ENCODE assay signal across 16 cellular contexts in genomic region chr10:113820507-113820906, GRCh38. TPM values are rescaled to one million over a fixed set of nuclear protein-coding genes. Genes with fewer than 3 reads are reported as not detected.
DNase-seq lines count a peak whose midpoint lies in the region; ATAC-seq, FAIRE-seq and TF ChIP-seq lines count a peak whose summit lies in the region.
"Had no signal": no experiment of that assay in that cellular context is flagged by ENCODE, and none has a peak within 500 bp of the region (broad histone marks: within the 10 kb centered on the region; RNA-seq: fewer than 3 reads in every experiment).

No MANE protein-coding gene starts in this region.

- SMC1A ChIA-PET in GM12878 (lab: Charles Lee; ENCODE audit: uncharacterized antibody, unreplicated experiment): no interaction called here

- H4K20me1 ChIP-seq in H9 (ENCODE audit: control insufficient read depth, insufficient read depth, insufficient read length) (no peaks in the 10 kb centered on the region), GM12878 (ENCODE audit: control insufficient read depth, insufficient read depth) (no peaks in the 10 kb centered on the region)

- peak; percentile 22; the same call in 1 of the 2 replicates for TF ChIP-seq RAD21 in GM12878 (IDR thresholded peaks at IDR 0.05; ENCODE audit: insufficient read depth, low read depth, low read length)

- peaks cover 2% of the 10 kb centered on the region for H3K27me3 Mint-ChIP-seq in H9 (ENCODE audit: low read depth)
- H3K27me3 Mint-ChIP-seq in nephron progenitor cell (ENCODE audit: low read depth, poor library complexity): peaks cover 9% of the 10 kb centered on the region
- H3K27me3 Mint-ChIP-seq in activated CD4-positive, alpha-beta memory T cell treated with anti-CD3 and anti-CD28 coated beads, Interleukin-2, amount 10 ng/mL, durations not matched to agents 7 days and 5 days: peaks cover 6% of the 10 kb centered on the region

- in situ Hi-C loops in GM12878 (cut with MboI): no loop called here

- H3K9ac ChIP-seq in H9 (ENCODE audit: extremely low read depth, insufficient read length, low read length): no peak overlapping the region
- no peak overlapping the region for H3K9ac ChIP-seq in GM12878 (ENCODE audit: control insufficient read depth, insufficient read depth, low read length)
- H3K9ac ChIP-seq: KMS-11 had no signal

- H3K36me3 ChIP-seq in GM12878 (ENCODE audit: control insufficient read depth in 2 of 2, insufficient read depth in 2 of 2, low read length in 1 of 2): no peaks in the 10 kb centered on the region
- H3K36me3 ChIP-seq: sigmoid colon, stomach had no signal

- no CpG with 5 or more reads among the region's 8 CpGs for WGBS in H9 (ENCODE audit: extremely low coverage, insufficient read length, low lambda C conversion rate)
- WGBS in GM12878 (ENCODE audit: insufficient coverage, insufficient replicate concordance, low lambda C conversion rate, missing lambda C conversion rate): 54% methylated on average over 8 of the region's 8 CpGs

- H3K18ac ChIP-seq in H9 (ENCODE audit: insufficient read length, low read depth, low read length): no peak overlapping the region

- no peak overlapping the region for H4K5ac ChIP-seq in H9 (ENCODE audit: insufficient read length, low read depth, low read length)

- no peak overlapping the region for H2BK120ac ChIP-seq in H9 (ENCODE audit: low read depth, low read length, poor library complexity, severe bottlenecking)

- peak; percentile 54; the same call in 2 of the 3 replicates for ATAC-seq in GM12878
- no peak for ATAC-seq in HG03280 (IDR thresholded peaks at IDR 0.05; ENCODE audit: unreplicated experiment)

- H3K79me2 ChIP-seq in H9 (ENCODE audit: insufficient read depth, low read length) (no peaks in the 10 kb centered on the region), GM12878 (ENCODE audit: control insufficient read depth, insufficient read depth, low read length) (no peaks in the 10 kb centered on the region)

- no peak overlapping the region for H3K56ac ChIP-seq in H9 (ENCODE audit: insufficient read length, low read depth, low read length)

- H3K27me3 ChIP-seq in H9 (ENCODE audit: insufficient read depth, low read length): no peaks in the 10 kb centered on the region
- H3K27me3 ChIP-seq in GM12878 (replicated peaks in 1 of 2; ENCODE audit: control insufficient read depth in 2 of 2, insufficient read depth in 2 of 2, low read length in 1 of 2): no peaks in the 10 kb centered on the region
- H3K27me3 ChIP-seq: sigmoid colon, stomach had no signal

- no peak overlapping the region for H3K4me2 ChIP-seq in H9 (ENCODE audit: insufficient read depth, insufficient read length, low read length)
- H3K4me2 ChIP-seq in GM12878 (ENCODE audit: control insufficient read depth, insufficient read depth): no peak overlapping the region
- H3K4me2 ChIP-seq: KMS-11 had no signal

- no peak overlapping the region for H3K23ac ChIP-seq in H9 (ENCODE audit: insufficient read length, low read depth, low read length)

- H2AK5ac ChIP-seq in H9 (ENCODE audit: insufficient read length, low read length): no peak overlapping the region

- H3T11ph ChIP-seq in H9 (ENCODE audit: low read length): no peak overlapping the region

- intact Hi-C loops in GM12878 (cut with micrococcal nuclease; ENCODE audit: unreplicated experiment): no loop called here

- TF ChIP-seq POLR2A in GM12878 (IDR thresholded peaks at IDR 0.05; ENCODE audit: low read depth, low read length): no peak

- no peak overlapping the region for H3K14ac ChIP-seq in H9 (ENCODE audit: insufficient read depth, low read length)

- no peak for FAIRE-seq in GM12878 (lab: Jason Lieb, UNC)

- no peak for TF ChIP-seq EP300 in GM12878 (IDR thresholded peaks at IDR 0.05; ENCODE audit: borderline replicate concordance in 1 of 2, control insufficient read depth in 1 of 2, low read depth in 2 of 2, low read length in 2 of 2)

- H3K4me1 ChIP-seq in H9 (ENCODE audit: insufficient read depth, low read length): peaks cover 1% of the 10 kb centered on the region; the same call in 1 of the 2 replicates
- no peaks in the 10 kb centered on the region for H3K4me1 ChIP-seq in GM12878 (ENCODE audit: control insufficient read depth, insufficient read depth, low read length)
- H3K4me1 ChIP-seq: stomach had no signal

- no peaks in the 10 kb centered on the region for H3K9me3 Mint-ChIP-seq in H9
- no peaks in the 10 kb centered on the region for H3K9me3 Mint-ChIP-seq in nephron progenitor cell
- no peaks in the 10 kb centered on the region for H3K9me3 Mint-ChIP-seq in activated CD4-positive, alpha-beta memory T cell treated with anti-CD3 and anti-CD28 coated beads, Interleukin-2, amount 10 ng/mL, durations not matched to agents 7 days and 5 days
- H3K9me3 Mint-ChIP-seq: CD8-positive, alpha-beta memory T cell; T-helper 2 cell treated with Interferon-gamma antibody and Interleukin-4, amounts not matched to agents 5 μg/mL and 100 μg/mL, for 36 hours had no signal

- no peak overlapping the region for H3K4me3 ChIP-seq in GM12878
- H3K4me3 ChIP-seq: sigmoid colon, stomach had no signal

- no peaks in the 10 kb centered on the region for H3K79me1 ChIP-seq in H9 (ENCODE audit: insufficient read depth, low read depth, low read length, poor library complexity, severe bottlenecking)

- peak overlapping the region; percentile 2 to 52; a peak in 4 of 5 replicates for H3K4me3 Mint-ChIP-seq in H9
- no peak overlapping the region for H3K4me3 Mint-ChIP-seq in nephron progenitor cell
- no peak overlapping the region for H3K4me3 Mint-ChIP-seq in activated CD4-positive, alpha-beta memory T cell treated with anti-CD3 and anti-CD28 coated beads, Interleukin-2, amount 10 ng/mL, durations not matched to agents 7 days and 5 days
- H3K4me3 Mint-ChIP-seq: CD8-positive, alpha-beta memory T cell; T-helper 2 cell treated with Interferon-gamma antibody and Interleukin-4, amounts not matched to agents 5 μg/mL and 100 μg/mL, for 36 hours had no signal

- no peak overlapping the region for H4K91ac ChIP-seq in H9 (ENCODE audit: insufficient read length, low read depth, low read length)

- TF ChIP-seq CTCF in H9 (conservative IDR thresholded peaks at IDR 0.05) (peak; percentile 61), GM12878 (IDR thresholded peaks at IDR 0.05 in 2 of 3, conservative IDR thresholded peaks at IDR 0.05 in 1 of 3; ENCODE audit: control insufficient read depth in 2 of 3, extremely low read depth in 1 of 3, insufficient read depth in 1 of 3, low read depth in 3 of 3, low read length in 3 of 3) (peak in 2 of 3 experiments; percentile 8 to 19; a peak in 1 of 6 replicates), nephron progenitor cell (IDR thresholded peaks at IDR 0.05) (peak; percentile 23)

- H4K8ac ChIP-seq in H9 (replicated peaks; ENCODE audit: insufficient read length, low read depth, low read length): no peak overlapping the region

- DNase-seq in ELR (ENCODE audit: low read depth): peak; percentile 10
- DNase-seq in H9: peak; percentile 41
- no peak for DNase-seq in GM12878 (ENCODE audit: low read depth, low spot score)
- peak; percentile 41 for DNase-seq in nephron progenitor cell
- no peak for DNase-seq in activated CD4-positive, alpha-beta memory T cell treated with anti-CD3 and anti-CD28 coated beads, Interleukin-2, amount 10 ng/mL, durations not matched to agents 7 days and 5 days
- DNase-seq in GOT3 (lab: John Stamatoyannopoulos, UW): no peak
- DNase-seq: activated CD4-positive, alpha-beta T cell treated with anti-CD3 and anti-CD28 coated beads, Interleukin-2, amount 50 U/mL, for 48 hours; anterior cingulate cortex; CD8-positive, alpha-beta memory T cell; NCI-H1694; NCI-H69; sigmoid colon; stomach had no signal

- no peaks in the 10 kb centered on the region for H3K9me3 ChIP-seq in H9 (ENCODE audit: control insufficient read depth, low read depth, low read length)
- H3K9me3 ChIP-seq in GM12878 (replicated peaks; ENCODE audit: control insufficient read depth, insufficient read depth, low read length): no peaks in the 10 kb centered on the region
- H3K9me3 ChIP-seq: sigmoid colon, stomach had no signal

- H3K23me2 ChIP-seq in H9 (ENCODE audit: insufficient read length, low read depth, low read length, poor library complexity, severe bottlenecking): no peaks in the 10 kb centered on the region

- H3K27ac ChIP-seq in H9 (ENCODE audit: insufficient read length, low read depth, low read length) (no peak overlapping the region), GM12878 (ENCODE audit: control insufficient read depth, insufficient read depth) (no peak overlapping the region)
- H3K27ac ChIP-seq: KMS-11, sigmoid colon, stomach had no signal

- BruUV-seq in GM12878 (replicated peaks; lab: Mats Ljungman, UMichigan): no TSS peak

- peaks cover 23 to 24% of the 10 kb centered on the region in 2 experiments for H3K4me1 Mint-ChIP-seq in H9
- H3K4me1 Mint-ChIP-seq in nephron progenitor cell: no peaks in the 10 kb centered on the region
- H3K4me1 Mint-ChIP-seq in activated CD4-positive, alpha-beta memory T cell treated with anti-CD3 and anti-CD28 coated beads, Interleukin-2, amount 10 ng/mL, durations not matched to agents 7 days and 5 days: no peaks in the 10 kb centered on the region
- H3K4me1 Mint-ChIP-seq: CD8-positive, alpha-beta memory T cell had no signal

- no peak overlapping the region for H2BK15ac ChIP-seq in H9 (ENCODE audit: low read depth, low read length)

- H3K4ac ChIP-seq in H9 (ENCODE audit: low read depth, low read length): no peak overlapping the region

- POLR2A ChIA-PET in GM12878 (lab: Charles Lee): no interaction called here
- POLR2A ChIA-PET in activated CD4-positive, alpha-beta memory T cell treated with anti-CD3 and anti-CD28 coated beads, Interleukin-2, amount 10 ng/mL, durations not matched to agents 7 days and 5 days (lab: Charles Lee): no interaction called here

- no peak overlapping the region for H2BK5ac ChIP-seq in H9 (ENCODE audit: insufficient read length, low read length)

- H3K36me3 Mint-ChIP-seq in H9 (ENCODE audit: insufficient read depth in 1 of 3, low read depth in 3 of 3): no peaks in the 10 kb centered on the region
- H3K36me3 Mint-ChIP-seq in nephron progenitor cell (ENCODE audit: low read depth): no peaks in the 10 kb centered on the region
- no peaks in the 10 kb centered on the region for H3K36me3 Mint-ChIP-seq in activated CD4-positive, alpha-beta memory T cell treated with anti-CD3 and anti-CD28 coated beads, Interleukin-2, amount 10 ng/mL, durations not matched to agents 7 days and 5 days (ENCODE audit: low read depth)
- H3K36me3 Mint-ChIP-seq: CD8-positive, alpha-beta memory T cell had no signal

- H3K27ac Mint-ChIP-seq in H9 (peak overlapping the region; percentile 5 to 68 (median 23); a peak in 5 of 7 replicates), nephron progenitor cell (no peak overlapping the region)
- no peak overlapping the region for H3K27ac Mint-ChIP-seq in activated CD4-positive, alpha-beta memory T cell treated with anti-CD3 and anti-CD28 coated beads, Interleukin-2, amount 10 ng/mL, durations not matched to agents 7 days and 5 days
- H3K27ac Mint-ChIP-seq: T-helper 2 cell treated with Interferon-gamma antibody and Interleukin-4, amounts not matched to agents 5 μg/mL and 100 μg/mL, for 36 hours had no signal

- CTCF ChIA-PET in GM12878 (lab: Yijun Ruan, JAX): no interaction called here
- CTCF ChIA-PET in activated CD4-positive, alpha-beta memory T cell treated with anti-CD3 and anti-CD28 coated beads, Interleukin-2, amount 10 ng/mL, durations not matched to agents 7 days and 5 days (lab: Charles Lee): no interaction called here

- RAD21 ChIA-PET in GM12878 (lab: Charles Lee; ENCODE audit: unreplicated experiment): no interaction called here

- H2AFZ ChIP-seq in H9 (ENCODE audit: low read length): no peak overlapping the region
- H2AFZ ChIP-seq in GM12878 (ENCODE audit: control insufficient read depth, low read depth, low read length): no peak overlapping the region

- H2BK12ac ChIP-seq in H9 (ENCODE audit: insufficient read length, low read depth, low read length): no peak overlapping the region

- H2BK20ac ChIP-seq in H9 (ENCODE audit: low read depth, low read length, poor library complexity, severe bottlenecking): no peak overlapping the region

RNA-seq across cellular contexts. Expression of gene DCLRE1A, which starts 33.4 kb away (rescaled TPM):
- total RNA-seq in H9 (2021) (8.8 and 9.9 TPM in 2 replicates), GM12878 (2014; rRNA removed) (13.9 and 16.9 TPM in 2 replicates), GM12878 (2014; rRNA removed; fragmentation: Illumina TruSeq; extraction: Trizol) (18.7 and 18.9 TPM in 2 replicates), GM12878 (2021) (11.4 and 12.9 TPM in 2 replicates)
- total RNA-seq in GM12878 (2013; cell fraction: nucleolus; rRNA removed): 39.2 and 43.5 TPM in 2 replicates
- polyA plus RNA-seq in GM12878 (2011; ENCODE audit: low read depth): 3.9 TPM
- polyA plus RNA-seq in GM12878 (2011; rRNA removed) (29.8 and 43.7 TPM in 2 replicates), GM12878 (2014; fragmentation: Illumina TruSeq; extraction: Trizol) (16.5 and 20.1 TPM in 2 replicates), GM12878 (2014; fragmentation: Nextera tagmentation; extraction: Ambion mirVana) (1 to 10 TPM; 4.8 to 5.2 TPM), GM12878 (2014; rRNA removed) (9.0 and 10.0 TPM in 2 replicates), GM12878 (2016; fragmentation: Nextera tagmentation; extraction: Ambion mirVana) (10 to 100 TPM; 14.2 to 16.4 TPM)
- 13.0 and 16.5 TPM in 2 replicates for polyA plus RNA-seq in GM12878 (2011; cell fraction: cytosol; rRNA removed)
- 19.5 and 20.5 TPM in 2 replicates for polyA plus RNA-seq in GM12878 (2011; cell fraction: nucleus; rRNA removed)
- 5.0 and 8.0 TPM in 2 replicates for polyA plus RNA-seq in GM12878 (2012)
- 28.1 and 36.0 TPM in 2 replicates for polyA minus RNA-seq in GM12878 (2011; rRNA and poly(A)+ RNA removed)
- polyA minus RNA-seq in GM12878 (2011; cell fraction: cytosol; rRNA and poly(A)+ RNA removed): 8.7 and 11.2 TPM in 2 replicates
- polyA minus RNA-seq in GM12878 (2011; cell fraction: nucleus; rRNA and poly(A)+ RNA removed): 13.1 and 16.7 TPM in 2 replicates
- total RNA-seq in activated CD4-positive, alpha-beta memory T cell treated with anti-CD3 and anti-CD28 coated beads, Interleukin-2, amount 10 ng/mL, durations not matched to agents 7 days and 5 days: 10 to 100 TPM; 17.8 to 18.2 TPM

RNA-seq across cellular contexts. Expression of gene NHLRC2, which starts 34.0 kb away (rescaled TPM):
- total RNA-seq in H9 (2021): 30.9 and 31.2 TPM in 2 replicates
- 116 and 122 TPM in 2 replicates for total RNA-seq in GM12878 (2013; cell fraction: nucleolus; rRNA removed)
- total RNA-seq in GM12878 (2014; rRNA removed): 16.4 and 17.4 TPM in 2 replicates
- total RNA-seq in GM12878 (2014; rRNA removed; fragmentation: Illumina TruSeq; extraction: Trizol): 15.4 and 17.0 TPM in 2 replicates
- 30.5 and 31.3 TPM in 2 replicates for total RNA-seq in GM12878 (2021)
- 3.3 TPM for polyA plus RNA-seq in GM12878 (2011; ENCODE audit: low read depth)
- polyA plus RNA-seq in GM12878 (2011; rRNA removed): 21.1 and 32.2 TPM in 2 replicates
- polyA plus RNA-seq in GM12878 (2011; cell fraction: cytosol; rRNA removed): 9.8 and 10.6 TPM in 2 replicates
- 15.3 and 16.5 TPM in 2 replicates for polyA plus RNA-seq in GM12878 (2011; cell fraction: nucleus; rRNA removed)
- 5.7 and 6.2 TPM in 2 replicates for polyA plus RNA-seq in GM12878 (2012)
- polyA plus RNA-seq in GM12878 (2014; fragmentation: Illumina TruSeq; extraction: Trizol): 12.9 and 13.9 TPM in 2 replicates
- 1 to 10 TPM; 1.9 to 3.9 TPM for polyA plus RNA-seq in GM12878 (2014; fragmentation: Nextera tagmentation; extraction: Ambion mirVana)
- polyA plus RNA-seq in GM12878 (2014; rRNA removed): 9.0 and 9.8 TPM in 2 replicates
- 10 to 100 TPM; 20.2 to 21.2 TPM for polyA plus RNA-seq in GM12878 (2016; fragmentation: Nextera tagmentation; extraction: Ambion mirVana)
- polyA minus RNA-seq in GM12878 (2011; rRNA and poly(A)+ RNA removed): 50.0 and 50.3 TPM in 2 replicates
- 10.4 and 11.6 TPM in 2 replicates for polyA minus RNA-seq in GM12878 (2011; cell fraction: cytosol; rRNA and poly(A)+ RNA removed)
- 49.1 and 74.1 TPM in 2 replicates for polyA minus RNA-seq in GM12878 (2011; cell fraction: nucleus; rRNA and poly(A)+ RNA removed)
- total RNA-seq in activated CD4-positive, alpha-beta memory T cell treated with anti-CD3 and anti-CD28 coated beads, Interleukin-2, amount 10 ng/mL, durations not matched to agents 7 days and 5 days: 10 to 100 TPM; 29.5 to 29.9 TPM

Comparison
In these comparisons a context has a peak if more than half of its experiments do, and no peak if none do; other contexts are left out.
1. DNase-seq: peak in ELR (single experiment), H9 (single experiment) and nephron progenitor cell (single experiment); none in GM12878 (single experiment), activated CD4-positive, alpha-beta memory T cell treated with anti-CD3 and anti-CD28 coated beads, Interleukin-2, amount 10 ng/mL, durations not matched to agents 7 days and 5 days (single experiment) and GOT3 (single experiment).
2. H3K27ac Mint-ChIP-seq: peak in H9 (3 of 3); none in nephron progenitor cell (single experiment) and activated CD4-positive, alpha-beta memory T cell treated with anti-CD3 and anti-CD28 coated beads, Interleukin-2, amount 10 ng/mL, durations not matched to agents 7 days and 5 days (single experiment).
3. H3K4me3 Mint-ChIP-seq: peak in H9 (2 of 2); none in nephron progenitor cell (single experiment) and activated CD4-positive, alpha-beta memory T cell treated with anti-CD3 and anti-CD28 coated beads, Interleukin-2, amount 10 ng/mL, durations not matched to agents 7 days and 5 days (single experiment).
4. Peak in every context shown above with its lines, with median percentiles within 50 percentile points of each other: CTCF ChIP-seq.